In the genomic region with DNA sequence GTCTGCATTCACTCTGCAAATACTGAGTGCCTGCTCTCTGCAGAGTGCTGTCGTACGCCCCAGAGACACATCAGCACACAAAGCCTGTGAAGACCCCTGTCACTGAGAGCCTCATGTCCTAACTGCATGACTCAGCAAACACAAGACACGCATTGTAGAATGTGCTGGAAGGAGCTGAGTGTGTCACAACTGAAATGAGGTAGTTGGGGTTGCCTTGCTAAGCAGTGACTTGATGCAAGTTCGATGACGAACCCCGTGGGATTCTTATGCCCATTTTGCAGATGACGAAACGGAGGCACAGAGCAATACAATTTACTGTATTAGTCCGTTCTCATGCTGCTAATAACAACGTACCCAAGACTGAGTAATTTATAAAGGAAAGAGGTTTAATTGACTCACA, we compare ENCODE assay signal across 18 cellular contexts.
"Had no signal": no experiment of that assay in that cellular context is flagged by ENCODE, and none has a peak within 500 bp of the region (broad histone marks: within the 10 kb centered on the region; RNA-seq: fewer than 3 reads in every experiment).

No MANE protein-coding gene starts in this region.

- DNase-seq: activated CD4-positive, alpha-beta T cell treated with anti-CD3 and anti-CD28 coated beads, Interleukin-2, amount 50 U/mL, for 1 hour; activated naive CD4-positive, alpha-beta T cell; activated naive CD8-positive, alpha-beta T cell treated with anti-CD3 and anti-CD28 coated beads, Interleukin-2, amount 10 ng/mL, durations not matched to agents 7 days and 5 days; effector CD4-positive, alpha-beta T cell; head of caudate nucleus; left cardiac atrium; lower lobe of right lung; spleen; stimulated activated naive CD8-positive, alpha-beta T cell treated with anti-CD3 and anti-CD28 coated beads, Interleukin-15, amount 100 ng/mL, for 72 hours; testis; upper lobe of left lung had no signal

- FAIRE-seq: endothelial cell of umbilical vein, frontal cortex had no signal

- H3K36me3 Mint-ChIP-seq: activated naive CD8-positive, alpha-beta T cell treated with anti-CD3 and anti-CD28 coated beads, Interleukin-2, amount 10 ng/mL, durations not matched to agents 7 days and 5 days; brain; mesothelial cell of epicardium had no signal

- H3K36me3 ChIP-seq: lower lobe of right lung, spleen, upper lobe of left lung had no signal

- H3K4me1 ChIP-seq: lower lobe of right lung, spleen, testis, upper lobe of left lung had no signal

- H3K27ac ChIP-seq: coronary artery, lower lobe of right lung, spleen, testis, upper lobe of left lung had no signal

- H3K9me3 ChIP-seq: lower lobe of right lung, testis, upper lobe of left lung had no signal

- H3K27me3 Mint-ChIP-seq: stimulated activated naive CD8-positive, alpha-beta T cell treated with anti-CD3 and anti-CD28 coated beads, Interleukin-15, amount 100 ng/mL, for 72 hours had no signal

- ATAC-seq: left cardiac atrium; lower lobe of right lung; sciatic nerve; stimulated activated naive CD8-positive, alpha-beta T cell treated with anti-CD3 and anti-CD28 coated beads, Interleukin-15, amount 100 ng/mL, for 72 hours had no signal

- H3K27me3 ChIP-seq: testis, upper lobe of left lung had no signal

- H3K4me1 Mint-ChIP-seq: brain; central memory CD8-positive, alpha-beta T cell had no signal

- H3K27ac Mint-ChIP-seq: activated naive CD8-positive, alpha-beta T cell treated with anti-CD3 and anti-CD28 coated beads, Interleukin-2, amount 10 ng/mL, durations not matched to agents 7 days and 5 days; stimulated activated naive CD8-positive, alpha-beta T cell treated with anti-CD3 and anti-CD28 coated beads, Interleukin-15, amount 100 ng/mL, for 72 hours had no signal

- H3K4me3 ChIP-seq: coronary artery, lower lobe of right lung, spleen, testis, upper lobe of left lung had no signal

- H3K4me3 Mint-ChIP-seq: activated naive CD8-positive, alpha-beta T cell treated with anti-CD3 and anti-CD28 coated beads, Interleukin-2, amount 10 ng/mL, durations not matched to agents 7 days and 5 days; brain; central memory CD8-positive, alpha-beta T cell; mesothelial cell of epicardium; stimulated activated naive CD8-positive, alpha-beta T cell treated with anti-CD3 and anti-CD28 coated beads, Interleukin-15, amount 100 ng/mL, for 72 hours had no signal
